ENCODE assay signal across 9 cellular contexts in genomic region chr12:6925239-6925542, GRCh38. TPM values are rescaled to one million over a fixed set of nuclear protein-coding genes. Genes with fewer than 3 reads are reported as not detected.
DNase-seq lines count a peak whose midpoint lies in the region; ATAC-seq and TF ChIP-seq lines count a peak whose summit lies in the region.
"Had no signal": no experiment of that assay in that cellular context is flagged by ENCODE, and none has a peak within 500 bp of the region (broad histone marks: within the 10 kb centered on the region; RNA-seq: fewer than 3 reads in every experiment).

No MANE protein-coding gene starts in this region.

- H3K27me3 ChIP-seq in brain microvascular endothelial cell (replicated peaks) (no peaks in the 10 kb centered on the region), mesendoderm (ENCODE audit: insufficient read depth, low read length, poor library complexity) (no peaks in the 10 kb centered on the region)

- H3K23ac ChIP-seq in mesendoderm (ENCODE audit: low read length), result peak overlapping the region; percentile 91

- H3K4me1 Mint-ChIP-seq in activated T-cell treated with anti-CD3 and anti-CD28 coated beads, Interleukin-2, amount 50 U/mL, for 24 hours (ENCODE audit: low read depth), result peaks cover 51% of the 10 kb centered on the region
- H3K4me1 Mint-ChIP-seq in type B pancreatic cell (ENCODE audit: unreplicated experiment), result peaks cover 44% of the 10 kb centered on the region
- H3K4me1 Mint-ChIP-seq in activated CD8-positive, alpha-beta memory T cell treated with anti-CD3 and anti-CD28 coated beads, Interleukin-2, amount 10 ng/mL, durations not matched to agents 7 days and 5 days, result peaks cover 54% of the 10 kb centered on the region

- no peak for DNase-seq in activated T-cell treated with anti-CD3 and anti-CD28 coated beads, Interleukin-2, amount 50 U/mL, for 24 hours
- DNase-seq in activated T-cell treated with anti-CD3 and anti-CD28 coated beads for 4 hours, result no peak
- no peak for DNase-seq in brain microvascular endothelial cell
- DNase-seq in mesendoderm, result peak; percentile 62
- no peak for DNase-seq in type B pancreatic cell (ENCODE audit: extremely low spot score, unreplicated experiment)
- DNase-seq in NCI-H187 (lab: John Stamatoyannopoulos, UW), result no peak
- DNase-seq in activated CD8-positive, alpha-beta memory T cell treated with anti-CD3 and anti-CD28 coated beads, Interleukin-2, amount 10 ng/mL, durations not matched to agents 7 days and 5 days, result no peak

- no peaks in the 10 kb centered on the region for H3K36me3 ChIP-seq in brain microvascular endothelial cell (replicated peaks)
- H3K36me3 ChIP-seq in mesendoderm (ENCODE audit: control insufficient read depth, insufficient read depth, low read length), result no peaks in the 10 kb centered on the region

- no peak overlapping the region for H2BK15ac ChIP-seq in mesendoderm (replicated peaks; ENCODE audit: low read depth)

- peak overlapping the region; percentile 5 for H2BK120ac ChIP-seq in mesendoderm (ENCODE audit: low read depth, low read length)

- no peaks in the 10 kb centered on the region for H3K27me3 Mint-ChIP-seq in activated T-cell treated with anti-CD3 and anti-CD28 coated beads, Interleukin-2, amount 50 U/mL, for 24 hours
- H3K27me3 Mint-ChIP-seq in type B pancreatic cell, result peaks cover 3% of the 10 kb centered on the region
- no peaks in the 10 kb centered on the region for H3K27me3 Mint-ChIP-seq in activated CD8-positive, alpha-beta memory T cell treated with anti-CD3 and anti-CD28 coated beads, Interleukin-2, amount 10 ng/mL, durations not matched to agents 7 days and 5 days

- WGBS in mesendoderm (ENCODE audit: extremely low coverage, insufficient coverage, low lambda C conversion rate), result no CpG with 5 or more reads among the region's 1 CpG

- peaks cover 19% of the 10 kb centered on the region for H3K4me1 ChIP-seq in mesendoderm (ENCODE audit: control insufficient read depth, low read depth, low read length)

- H3K4me2 ChIP-seq in mesendoderm (ENCODE audit: low read length), result no peak overlapping the region

- H3K4me3 ChIP-seq in brain microvascular endothelial cell (ENCODE audit: low read depth, low read length) (no peak overlapping the region), mesendoderm (ENCODE audit: low read length) (no peak overlapping the region)

- peak overlapping the region; percentile 44 for H3K4ac ChIP-seq in mesendoderm (ENCODE audit: low read depth, low read length)

- H3K18ac ChIP-seq in mesendoderm (ENCODE audit: low read length), result peak overlapping the region; percentile 19

- peak overlapping the region; percentile 86 for H3K56ac ChIP-seq in mesendoderm (ENCODE audit: low read length)

- H3K27ac Mint-ChIP-seq in activated T-cell treated with anti-CD3 and anti-CD28 coated beads, Interleukin-2, amount 50 U/mL, for 24 hours, result peak overlapping the region; percentile 9
- H3K27ac Mint-ChIP-seq in type B pancreatic cell, result peak overlapping the region; percentile 95
- no peak overlapping the region for H3K27ac Mint-ChIP-seq in activated CD8-positive, alpha-beta memory T cell treated with anti-CD3 and anti-CD28 coated beads, Interleukin-2, amount 10 ng/mL, durations not matched to agents 7 days and 5 days

- no peak overlapping the region for H4K8ac ChIP-seq in mesendoderm (ENCODE audit: low read depth, low read length)

- peak overlapping the region; percentile 22 for H2AK5ac ChIP-seq in mesendoderm (ENCODE audit: low read length)

- TF ChIP-seq CTCF in brain microvascular endothelial cell (IDR thresholded peaks at IDR 0.05; ENCODE audit: low read depth, low read length, missing control alignments), result no peak
- no peak for TF ChIP-seq CTCF in type B pancreatic cell (conservative IDR thresholded peaks at IDR 0.05)

- peak overlapping the region; percentile 63 for H3K27ac ChIP-seq in brain microvascular endothelial cell
- peak overlapping the region; percentile 94 for H3K27ac ChIP-seq in mesendoderm (ENCODE audit: low read depth, low read length)

- H3K79me2 ChIP-seq in mesendoderm (ENCODE audit: control insufficient read depth, insufficient read depth, low read length), result peaks cover 19% of the 10 kb centered on the region

- no peaks in the 10 kb centered on the region for H3K9me3 Mint-ChIP-seq in activated T-cell treated with anti-CD3 and anti-CD28 coated beads, Interleukin-2, amount 50 U/mL, for 24 hours
- H3K9me3 Mint-ChIP-seq in type B pancreatic cell, result no peaks in the 10 kb centered on the region
- H3K9me3 Mint-ChIP-seq in activated CD8-positive, alpha-beta memory T cell treated with anti-CD3 and anti-CD28 coated beads, Interleukin-2, amount 10 ng/mL, durations not matched to agents 7 days and 5 days (ENCODE audit: low read depth), result no peaks in the 10 kb centered on the region

- peak overlapping the region; percentile 89 for H2BK5ac ChIP-seq in mesendoderm (ENCODE audit: low read length)

- in situ Hi-C loops in brain microvascular endothelial cell (cut with HindIII; ENCODE audit: low pct_ligation_motif_present, low sequenced_read_pairs), result no loop called here

- ATAC-seq in HG02938 (IDR thresholded peaks at IDR 0.05; ENCODE audit: unreplicated experiment), result no peak
- no peak for ATAC-seq in activated CD8-positive, alpha-beta memory T cell treated with anti-CD3 and anti-CD28 coated beads, Interleukin-2, amount 10 ng/mL, durations not matched to agents 7 days and 5 days

- no peak overlapping the region for H4K5ac ChIP-seq in mesendoderm (ENCODE audit: low read length)

- peaks cover 39% of the 10 kb centered on the region for H3K36me3 Mint-ChIP-seq in activated T-cell treated with anti-CD3 and anti-CD28 coated beads, Interleukin-2, amount 50 U/mL, for 24 hours (ENCODE audit: low read depth)
- peaks cover 8% of the 10 kb centered on the region for H3K36me3 Mint-ChIP-seq in type B pancreatic cell
- H3K36me3 Mint-ChIP-seq in activated CD8-positive, alpha-beta memory T cell treated with anti-CD3 and anti-CD28 coated beads, Interleukin-2, amount 10 ng/mL, durations not matched to agents 7 days and 5 days, result peaks cover 14% of the 10 kb centered on the region

- H3K9ac ChIP-seq in mesendoderm (ENCODE audit: low read length), result peak overlapping the region; percentile 92

- CTCF ChIA-PET in activated CD8-positive, alpha-beta memory T cell treated with anti-CD3 and anti-CD28 coated beads, Interleukin-2, amount 10 ng/mL, durations not matched to agents 7 days and 5 days (lab: Charles Lee), result interaction anchor here (0.7 to 11.0 kb wide), 16 partner anchors 10 to 219 kb away, joined by 3 to 116 read pairs (median 8); partner anchors contain the start of genes C12orf57, C1RL, ENO2 and LRRC23

- H3K4me3 Mint-ChIP-seq in activated T-cell treated with anti-CD3 and anti-CD28 coated beads, Interleukin-2, amount 50 U/mL, for 24 hours, result no peak overlapping the region
- peak overlapping the region; percentile 89 for H3K4me3 Mint-ChIP-seq in type B pancreatic cell
- no peak overlapping the region for H3K4me3 Mint-ChIP-seq in activated CD8-positive, alpha-beta memory T cell treated with anti-CD3 and anti-CD28 coated beads, Interleukin-2, amount 10 ng/mL, durations not matched to agents 7 days and 5 days

- peaks cover 4% of the 10 kb centered on the region for H3K79me1 ChIP-seq in mesendoderm (ENCODE audit: low read length)

RNA-seq across cellular contexts. Expression of gene ATN1, which starts 2.6 kb away (rescaled TPM):
- polyA plus RNA-seq in mesendoderm (2013, experiment 1 of 2), result 69.5 TPM
- polyA plus RNA-seq in mesendoderm (2013, experiment 2 of 2), result 69.1 TPM
- 131 and 139 TPM in 2 replicates for total RNA-seq in type B pancreatic cell (ENCODE audit: low replicate concordance)
- total RNA-seq in activated CD8-positive, alpha-beta memory T cell treated with anti-CD3 and anti-CD28 coated beads, Interleukin-2, amount 10 ng/mL, durations not matched to agents 7 days and 5 days, result 10 to 100 TPM; 38.3 to 40.1 TPM

RNA-seq across cellular contexts. Expression of gene ENO2, which starts 10.8 kb away (rescaled TPM):
- polyA plus RNA-seq in mesendoderm (2013, experiment 1 of 2), result 12.1 TPM
- 12.4 TPM for polyA plus RNA-seq in mesendoderm (2013, experiment 2 of 2)
- 32.2 and 33.1 TPM in 2 replicates for total RNA-seq in type B pancreatic cell (ENCODE audit: low replicate concordance)
- total RNA-seq in activated CD8-positive, alpha-beta memory T cell treated with anti-CD3 and anti-CD28 coated beads, Interleukin-2, amount 10 ng/mL, durations not matched to agents 7 days and 5 days, result 100 to 1,000 TPM; 106 to 171 TPM

RNA-seq across cellular contexts. Expression of gene RNU7-1, which starts 18.4 kb away (rescaled TPM):
- polyA plus RNA-seq in mesendoderm (2013, experiment 1 of 2), result not detected
- polyA plus RNA-seq in mesendoderm (2013, experiment 2 of 2), result not detected
- not detected in 2 replicates for total RNA-seq in type B pancreatic cell (ENCODE audit: low replicate concordance)
- total RNA-seq in activated CD8-positive, alpha-beta memory T cell treated with anti-CD3 and anti-CD28 coated beads, Interleukin-2, amount 10 ng/mL, durations not matched to agents 7 days and 5 days, result not detected
- total RNA-seq: dermis microvascular lymphatic vessel endothelial cell had no signal

RNA-seq across cellular contexts. Expression of gene C12orf57, which starts 18.6 kb away (rescaled TPM):
- 146 TPM for polyA plus RNA-seq in mesendoderm (2013, experiment 1 of 2)
- 141 TPM for polyA plus RNA-seq in mesendoderm (2013, experiment 2 of 2)
- total RNA-seq in type B pancreatic cell (ENCODE audit: low replicate concordance), result 220 and 275 TPM in 2 replicates
- 100 to 1,000 TPM; 120 to 132 TPM for total RNA-seq in activated CD8-positive, alpha-beta memory T cell treated with anti-CD3 and anti-CD28 coated beads, Interleukin-2, amount 10 ng/mL, durations not matched to agents 7 days and 5 days

RNA-seq across cellular contexts. Expression of gene LRRC23, which starts 20.6 kb away (rescaled TPM):
- 1.2 TPM for polyA plus RNA-seq in mesendoderm (2013, experiment 1 of 2)
- polyA plus RNA-seq in mesendoderm (2013, experiment 2 of 2), result 1.3 TPM
- total RNA-seq in type B pancreatic cell (ENCODE audit: low replicate concordance), result 10.1 and 20.0 TPM in 2 replicates
- total RNA-seq in activated CD8-positive, alpha-beta memory T cell treated with anti-CD3 and anti-CD28 coated beads, Interleukin-2, amount 10 ng/mL, durations not matched to agents 7 days and 5 days, result 1 to 10 TPM; 4.9 to 8.7 TPM
